ENCODE assay signal across 1 cellular context in genomic region chr5:132056610-132057497, GRCh38.
TF ChIP-seq lines count a peak whose summit lies in the region.

No MANE protein-coding gene starts in this region.

TF ChIP-seq in HepG2, 621 proteins besides CTCF, POLR2A, EP300 and RAD21:
- TF ChIP-seq ZNF354B (CRISPR knock-in tag; IDR thresholded peaks at IDR 0.05) (no peak), ZNF770 (CRISPR knock-in tag; IDR thresholded peaks at IDR 0.05) (no peak), ZNF768 (CRISPR knock-in tag; IDR thresholded peaks at IDR 0.05) (no peak), RFX5 (IDR thresholded peaks at IDR 0.05; ENCODE audit: low read depth, low read length) (no peak), NCOR1 (IDR thresholded peaks at IDR 0.05; ENCODE audit: borderline replicate concordance, low read length) (no peak), ATF7 (IDR thresholded peaks at IDR 0.05) (no peak), ATF7 (CRISPR knock-in tag; IDR thresholded peaks at IDR 0.05) (no peak), FLYWCH1 (CRISPR knock-in tag; IDR thresholded peaks at IDR 0.05) (no peak), ZNF496 (CRISPR knock-in tag; IDR thresholded peaks at IDR 0.05; ENCODE audit: insufficient replicate concordance) (no peak), NFRKB (IDR thresholded peaks at IDR 0.05) (no peak), ZNF777 (CRISPR knock-in tag; IDR thresholded peaks at IDR 0.05) (no peak), IRF2 (CRISPR knock-in tag; IDR thresholded peaks at IDR 0.05) (no peak), CSRNP2 (CRISPR knock-in tag; conservative IDR thresholded peaks at IDR 0.05; ENCODE audit: low read depth) (no peak), TRAFD1 (CRISPR knock-in tag; IDR thresholded peaks at IDR 0.05; ENCODE audit: borderline replicate concordance) (no peak), ZBTB21 (CRISPR knock-in tag; IDR thresholded peaks at IDR 0.05) (no peak), GLMP (CRISPR knock-in tag; IDR thresholded peaks at IDR 0.05; ENCODE audit: borderline replicate concordance) (no peak), ZMAT3 (CRISPR knock-in tag; conservative IDR thresholded peaks at IDR 0.05) (no peak)
